Comparison of ENCODE assay signal across 1 cellular context in genomic region chr1:231616667-231617066, GRCh38.
TF ChIP-seq lines count a peak whose summit lies in the region.

No MANE protein-coding gene starts in this region.

TF ChIP-seq in GM23338, 12 proteins besides CTCF, POLR2A, EP300 and RAD21 (continued from another document):
- TF ChIP-seq, protein P1, sequence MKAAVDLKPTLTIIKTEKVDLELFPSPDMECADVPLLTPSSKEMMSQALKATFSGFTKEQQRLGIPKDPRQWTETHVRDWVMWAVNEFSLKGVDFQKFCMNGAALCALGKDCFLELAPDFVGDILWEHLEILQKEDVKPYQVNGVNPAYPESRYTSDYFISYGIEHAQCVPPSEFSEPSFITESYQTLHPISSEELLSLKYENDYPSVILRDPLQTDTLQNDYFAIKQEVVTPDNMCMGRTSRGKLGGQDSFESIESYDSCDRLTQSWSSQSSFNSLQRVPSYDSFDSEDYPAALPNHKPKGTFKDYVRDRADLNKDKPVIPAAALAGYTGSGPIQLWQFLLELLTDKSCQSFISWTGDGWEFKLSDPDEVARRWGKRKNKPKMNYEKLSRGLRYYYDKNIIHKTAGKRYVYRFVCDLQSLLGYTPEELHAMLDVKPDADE (IDR thresholded peaks at IDR 0.05): no peak
- no peak for TF ChIP-seq STAT1 (IDR thresholded peaks at IDR 0.05; ENCODE audit: unreplicated experiment)
- no peak for TF ChIP-seq NANOG (IDR thresholded peaks at IDR 0.05; ENCODE audit: borderline replicate concordance)
- TF ChIP-seq EZH2phosphoT487 (IDR thresholded peaks at IDR 0.05; ENCODE audit: unreplicated experiment): no peak
- TF ChIP-seq REST (IDR thresholded peaks at IDR 0.05; ENCODE audit: unreplicated experiment): no peak
- TF ChIP-seq POLR2AphosphoS5 (IDR thresholded peaks at IDR 0.05; ENCODE audit: low read depth): no peak
- TF ChIP-seq ZNF462 (CRISPR knock-in tag; IDR thresholded peaks at IDR 0.05): no peak
- TF ChIP-seq EZH2 (IDR thresholded peaks at IDR 0.05; ENCODE audit: low read depth, unreplicated experiment): no peak
- no peak for TF ChIP-seq JUNB (IDR thresholded peaks at IDR 0.05; ENCODE audit: unreplicated experiment)
- no peak for TF ChIP-seq ZNF114 (CRISPR knock-in tag; IDR thresholded peaks at IDR 0.05)
